In genomic region chr7:50538478-50538877, GRCh38 we compare ENCODE assay signal across 19 cellular contexts. TPM values are rescaled to one million over a fixed set of nuclear protein-coding genes. Genes with fewer than 3 reads are reported as not detected.
DNase-seq lines count a peak whose midpoint lies in the region; ATAC-seq and TF ChIP-seq lines count a peak whose summit lies in the region.
"Had no signal": no experiment of that assay in that cellular context is flagged by ENCODE, and none has a peak within 500 bp of the region (broad histone marks: within the 10 kb centered on the region; RNA-seq: fewer than 3 reads in every experiment).

No MANE protein-coding gene starts in this region.

- H3K4me1 ChIP-seq in endodermal cell (ENCODE audit: control insufficient read depth, insufficient read depth, low read length): no peaks in the 10 kb centered on the region
- no peaks in the 10 kb centered on the region for H3K4me1 ChIP-seq in neuronal stem cell (ENCODE audit: control insufficient read depth in 2 of 2, insufficient read depth in 1 of 2, low read depth in 1 of 2, low read length in 2 of 2)
- H3K4me1 ChIP-seq in smooth muscle cell (ENCODE audit: low read depth): no peaks in the 10 kb centered on the region
- H3K4me1 ChIP-seq: BLaER1 had no signal

- peak overlapping the region; percentile 57 for H2BK120ac ChIP-seq in neuronal stem cell (ENCODE audit: low read depth, low read length)

- no peaks in the 10 kb centered on the region for H3K9me3 Mint-ChIP-seq in activated CD8-positive, alpha-beta memory T cell treated with anti-CD3 and anti-CD28 coated beads, Interleukin-2, amount 10 ng/mL, durations not matched to agents 7 days and 5 days (ENCODE audit: low read depth)
- H3K9me3 Mint-ChIP-seq in endodermal cell: peaks cover 3% of the 10 kb centered on the region
- H3K9me3 Mint-ChIP-seq: CD14-positive monocyte, GM23338, HFFc6 had no signal

- H3K27me3 ChIP-seq in endodermal cell (ENCODE audit: control insufficient read depth, insufficient read depth, low read length, poor library complexity, severe bottlenecking) (no peaks in the 10 kb centered on the region), neuronal stem cell (ENCODE audit: control insufficient read depth in 3 of 3, insufficient read depth in 3 of 3, low read depth in 1 of 3, low read length in 3 of 3) (no peaks in the 10 kb centered on the region), smooth muscle cell (ENCODE audit: low read depth) (no peaks in the 10 kb centered on the region)
- H3K27me3 ChIP-seq: BLaER1 had no signal

- H3K27ac ChIP-seq in endodermal cell (ENCODE audit: low read depth, low read length) (no peak overlapping the region), neuronal stem cell (replicated peaks; ENCODE audit: low read length) (no peak overlapping the region), smooth muscle cell (ENCODE audit: low read depth) (no peak overlapping the region)
- H3K27ac ChIP-seq: BLaER1 had no signal

- H2AFZ ChIP-seq in neuronal stem cell (ENCODE audit: low read length) (no peak overlapping the region), smooth muscle cell (ENCODE audit: low read depth) (no peak overlapping the region)
- H2AFZ ChIP-seq: GM23338 had no signal

- peaks cover 3% of the 10 kb centered on the region for H3F3A ChIP-seq in smooth muscle cell (ENCODE audit: low read depth)

- no peak overlapping the region for H2AK5ac ChIP-seq in neuronal stem cell (ENCODE audit: low read depth, low read length)

- H3K4ac ChIP-seq in neuronal stem cell (ENCODE audit: low read length): no peak overlapping the region

- H4K8ac ChIP-seq in neuronal stem cell (ENCODE audit: low read depth, low read length): no peak overlapping the region

- no peak overlapping the region for H3K4me3 ChIP-seq in endodermal cell (ENCODE audit: low read length)
- no peak overlapping the region for H3K4me3 ChIP-seq in neuronal stem cell (ENCODE audit: low read length in 2 of 2)
- H3K4me3 ChIP-seq in smooth muscle cell: no peak overlapping the region
- H3K4me3 ChIP-seq: BLaER1, GM23338 had no signal

- H3K36me3 ChIP-seq in endodermal cell (ENCODE audit: control insufficient read depth, insufficient read depth, low read length) (no peaks in the 10 kb centered on the region), neuronal stem cell (replicated peaks in 1 of 2; ENCODE audit: control insufficient read depth in 2 of 2, insufficient read depth in 2 of 2, low read length in 2 of 2) (no peaks in the 10 kb centered on the region), smooth muscle cell (ENCODE audit: low read depth) (no peaks in the 10 kb centered on the region)
- H3K36me3 ChIP-seq: BLaER1 had no signal

- H3K9ac ChIP-seq in endodermal cell (ENCODE audit: extremely low read depth, low read length, poor library complexity, severe bottlenecking) (no peak overlapping the region), neuronal stem cell (ENCODE audit: low read depth, low read length, poor library complexity) (peak overlapping the region; percentile 7), smooth muscle cell (ENCODE audit: low read depth) (no peak overlapping the region)
- H3K9ac ChIP-seq: BLaER1 had no signal

- H3K23ac ChIP-seq in neuronal stem cell (ENCODE audit: low read depth, low read length, poor library complexity): no peak overlapping the region

- no peak overlapping the region for H2BK5ac ChIP-seq in neuronal stem cell (ENCODE audit: low read length)

- no peaks in the 10 kb centered on the region for H3K79me1 ChIP-seq in neuronal stem cell (ENCODE audit: low read depth, low read length)

- H3K4me1 Mint-ChIP-seq in activated CD8-positive, alpha-beta memory T cell treated with anti-CD3 and anti-CD28 coated beads, Interleukin-2, amount 10 ng/mL, durations not matched to agents 7 days and 5 days: peaks cover 6% of the 10 kb centered on the region
- peaks cover 8% of the 10 kb centered on the region for H3K4me1 Mint-ChIP-seq in endodermal cell
- H3K4me1 Mint-ChIP-seq: GM23338 had no signal

- H3K79me2 ChIP-seq in smooth muscle cell (ENCODE audit: low read depth): no peaks in the 10 kb centered on the region

- CTCF ChIA-PET in activated CD8-positive, alpha-beta memory T cell treated with anti-CD3 and anti-CD28 coated beads, Interleukin-2, amount 10 ng/mL, durations not matched to agents 7 days and 5 days (lab: Charles Lee): no interaction called here

- no peak overlapping the region for H3K27ac Mint-ChIP-seq in activated CD8-positive, alpha-beta memory T cell treated with anti-CD3 and anti-CD28 coated beads, Interleukin-2, amount 10 ng/mL, durations not matched to agents 7 days and 5 days
- H3K27ac Mint-ChIP-seq in endodermal cell: no peak overlapping the region
- H3K27ac Mint-ChIP-seq: CD4-positive, alpha-beta memory T cell; GM23338; HFFc6 had no signal

- no peaks in the 10 kb centered on the region for H4K20me1 ChIP-seq in smooth muscle cell (ENCODE audit: low read depth)
- H4K20me1 ChIP-seq: BLaER1 had no signal

- no peak overlapping the region for H2BK12ac ChIP-seq in neuronal stem cell (ENCODE audit: low read length)

- no peak overlapping the region for H4K91ac ChIP-seq in neuronal stem cell (ENCODE audit: low read depth, low read length, poor library complexity)

- DNase-seq in activated CD8-positive, alpha-beta memory T cell treated with anti-CD3 and anti-CD28 coated beads for 24 hours: peak; percentile 37
- no peak for DNase-seq in activated CD8-positive, alpha-beta memory T cell treated with anti-CD3 and anti-CD28 coated beads, Interleukin-2, amount 10 ng/mL, durations not matched to agents 7 days and 5 days
- DNase-seq in endodermal cell (peak; percentile 24), neuronal stem cell (ENCODE audit: low spot score) (no peak), cerebellar nuclear complex (lab: John Stamatoyannopoulos, UW) (no peak), smooth muscle cell (lab: John Stamatoyannopoulos, UW; ENCODE audit: unreplicated experiment) (no peak)
- DNase-seq: 8988T; CD4-positive, alpha-beta memory T cell; DMS153; DMS79; GF-D8; HFFc6 had no signal

- no peaks in the 10 kb centered on the region for H3K36me3 Mint-ChIP-seq in activated CD8-positive, alpha-beta memory T cell treated with anti-CD3 and anti-CD28 coated beads, Interleukin-2, amount 10 ng/mL, durations not matched to agents 7 days and 5 days
- no peaks in the 10 kb centered on the region for H3K36me3 Mint-ChIP-seq in endodermal cell (ENCODE audit: low read depth)
- H3K36me3 Mint-ChIP-seq: CD14-positive monocyte; CD4-positive, alpha-beta memory T cell had no signal

- no peak overlapping the region for H3K14ac ChIP-seq in neuronal stem cell (ENCODE audit: low read length)

- ATAC-seq in activated CD8-positive, alpha-beta memory T cell treated with anti-CD3 and anti-CD28 coated beads, Interleukin-2, amount 10 ng/mL, durations not matched to agents 7 days and 5 days: no peak
- ATAC-seq in HG03196 (IDR thresholded peaks at IDR 0.05; ENCODE audit: unreplicated experiment): no peak
- ATAC-seq: GM23338, HCT116 had no signal

- TF ChIP-seq CTCF in endodermal cell (conservative IDR thresholded peaks at IDR 0.05): no peak
- TF ChIP-seq CTCF in smooth muscle cell (IDR thresholded peaks at IDR 0.05; ENCODE audit: borderline replicate concordance, insufficient read depth, poor library complexity, severe bottlenecking): no peak

- H3K4me3 Mint-ChIP-seq in activated CD8-positive, alpha-beta memory T cell treated with anti-CD3 and anti-CD28 coated beads, Interleukin-2, amount 10 ng/mL, durations not matched to agents 7 days and 5 days: no peak overlapping the region
- H3K4me3 Mint-ChIP-seq in endodermal cell: no peak overlapping the region
- H3K4me3 Mint-ChIP-seq: CD14-positive monocyte; CD4-positive, alpha-beta memory T cell; GM23338; HFFc6 had no signal

- H3K4me2 ChIP-seq in neuronal stem cell (ENCODE audit: insufficient read depth, low read length, poor library complexity, severe bottlenecking) (no peak overlapping the region), smooth muscle cell (no peak overlapping the region)
- H3K4me2 ChIP-seq: BLaER1, GM23338 had no signal

- H3K18ac ChIP-seq in neuronal stem cell (ENCODE audit: low read length): peak overlapping the region; percentile 21

- H3K27me3 Mint-ChIP-seq in activated CD8-positive, alpha-beta memory T cell treated with anti-CD3 and anti-CD28 coated beads, Interleukin-2, amount 10 ng/mL, durations not matched to agents 7 days and 5 days: peaks cover 4% of the 10 kb centered on the region
- H3K27me3 Mint-ChIP-seq in endodermal cell (ENCODE audit: insufficient read depth): peaks cover 1% of the 10 kb centered on the region
- H3K27me3 Mint-ChIP-seq: CD4-positive, alpha-beta memory T cell had no signal

- no peak overlapping the region for H2BK15ac ChIP-seq in neuronal stem cell (ENCODE audit: low read length)

- H3K9me3 ChIP-seq in endodermal cell (ENCODE audit: control insufficient read depth, low read length) (peaks cover 7% of the 10 kb centered on the region), neuronal stem cell (replicated peaks in 1 of 2; ENCODE audit: control insufficient read depth in 2 of 2, insufficient read depth in 1 of 2, low read depth in 1 of 2, low read length in 2 of 2) (no peaks in the 10 kb centered on the region), smooth muscle cell (replicated peaks; ENCODE audit: low read depth) (no peaks in the 10 kb centered on the region)
- H3K9me3 ChIP-seq: BLaER1 had no signal

- 92 to 100% methylated on average over 2 to 4 of the region's 4 CpGs for WGBS in endodermal cell (ENCODE audit: insufficient coverage in 1 of 2, insufficient read length in 1 of 2), 2 experiments
- WGBS in neuronal stem cell (ENCODE audit: extremely low coverage in 2 of 2, insufficient read length in 2 of 2, insufficient replicate concordance in 1 of 2), 2 donors: no CpG with 5 or more reads among the region's 4 CpGs
- 94% methylated on average over 4 of the region's 4 CpGs for WGBS in smooth muscle cell (ENCODE audit: low lambda C conversion rate)

RNA-seq across cellular contexts. Expression of gene DDC, which starts 26.7 kb away (rescaled TPM):
- total RNA-seq in activated CD8-positive, alpha-beta memory T cell treated with anti-CD3 and anti-CD28 coated beads, Interleukin-2, amount 10 ng/mL, durations not matched to agents 7 days and 5 days: not detected
- 1 to 10 TPM; 1.1 TPM for total RNA-seq in endodermal cell
- polyA plus RNA-seq in endodermal cell (2013, experiment 1 of 2): 2.1 TPM
- 1.4 TPM for polyA plus RNA-seq in endodermal cell (2013, experiment 2 of 2)
- polyA plus RNA-seq in neuronal stem cell (2013, experiment 1 of 2): not detected
- 0.11 TPM for polyA plus RNA-seq in neuronal stem cell (2013, experiment 2 of 2)
- total RNA-seq in smooth muscle cell: not detected in 2 replicates
- not detected in 2 replicates for polyA plus RNA-seq in smooth muscle cell
- total RNA-seq: A673; CD4-positive, alpha-beta memory T cell; GM23338; HFFc6 had no signal
- polyA plus RNA-seq: AG04450; CD14-positive monocyte; CD4-positive, alpha-beta memory T cell; GM23338 had no signal

Comparison
In these comparisons a context has a peak if more than half of its experiments do, and no peak if none do; other contexts are left out.
1. DNase-seq: peak in activated CD8-positive, alpha-beta memory T cell treated with anti-CD3 and anti-CD28 coated beads for 24 hours (single experiment) and endodermal cell (single experiment); none in activated CD8-positive, alpha-beta memory T cell treated with anti-CD3 and anti-CD28 coated beads, Interleukin-2, amount 10 ng/mL, durations not matched to agents 7 days and 5 days (single experiment), neuronal stem cell (single experiment), cerebellar nuclear complex (0 of 2) and smooth muscle cell (single experiment).